Comparison of ENCODE assay signal across 7 cellular contexts in the genomic region with DNA sequence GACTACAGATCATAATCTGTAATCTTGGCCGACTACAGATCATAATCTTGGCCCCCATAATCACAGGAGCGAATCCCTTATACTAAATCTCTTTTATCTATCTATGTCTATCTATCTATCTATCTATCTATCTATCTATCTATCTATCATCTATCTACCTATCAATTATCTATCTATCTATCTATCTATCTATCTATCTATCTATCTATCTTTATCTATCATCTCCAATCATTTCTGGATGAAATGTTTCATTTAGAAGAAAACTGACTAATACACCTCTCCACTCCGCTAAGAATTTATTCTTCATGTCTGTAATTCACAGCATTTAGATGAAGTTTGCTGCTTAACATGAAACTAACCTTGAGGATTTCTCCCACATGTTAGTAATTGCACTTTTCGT.
"Had no signal": no experiment of that assay in that cellular context is flagged by ENCODE, and none has a peak within 500 bp of the region (broad histone marks: within the 10 kb centered on the region; RNA-seq: fewer than 3 reads in every experiment).

No MANE protein-coding gene starts in this region.

- DNase-seq: IMR-90, KBM-7, KG1 had no signal

- FAIRE-seq: HepG2, HTR-8/SVneo had no signal

- ATAC-seq: HepG2 had no signal

- H3K9ac ChIP-seq: KMS-11 had no signal

- H3K4me2 ChIP-seq: KMS-11 had no signal

- H3K27ac ChIP-seq: HL-60, KMS-11 had no signal
